ENCODE assay signal across 1 cellular context in the genomic region with DNA sequence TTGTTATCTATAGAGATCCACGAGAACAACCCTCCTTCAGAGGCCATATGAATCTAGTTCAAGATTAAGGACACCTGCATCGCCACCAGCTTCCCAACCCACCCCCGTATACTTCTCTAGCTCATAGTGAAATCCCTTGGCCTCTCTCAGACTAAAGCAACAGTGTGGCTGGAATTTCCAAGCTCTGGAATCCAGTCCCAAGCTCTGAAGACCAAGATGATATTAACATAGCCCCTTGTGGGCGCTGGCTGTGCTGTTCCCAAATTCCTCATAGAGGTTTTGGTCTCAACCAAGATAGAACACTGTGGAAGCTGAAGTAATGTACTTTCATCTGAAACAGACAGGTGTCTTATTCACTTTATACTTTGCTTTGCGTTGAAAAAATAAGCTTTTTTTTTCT.
TF ChIP-seq lines count a peak whose summit lies in the region.

No MANE protein-coding gene starts in this region.

TF ChIP-seq in GM23338, 12 proteins besides CTCF, POLR2A, EP300 and RAD21 (continued from another document):
- TF ChIP-seq ZNF331 (CRISPR knock-in tag; IDR thresholded peaks at IDR 0.05; ENCODE audit: low read depth) (no peak), ZNF114 (CRISPR knock-in tag; IDR thresholded peaks at IDR 0.05) (no peak)
TF ChIP-seq in GM23338: peak in this region for 0.
